Comparison of ENCODE assay signal across 8 cellular contexts in genomic region chr4:87543835-87544461, GRCh38. TPM values are rescaled to one million over a fixed set of nuclear protein-coding genes. Genes with fewer than 3 reads are reported as not detected.
DNase-seq lines count a peak whose midpoint lies in the region; ATAC-seq and TF ChIP-seq lines count a peak whose summit lies in the region.

No MANE protein-coding gene starts in this region.

- no peaks in the 10 kb centered on the region for H3K27me3 Mint-ChIP-seq in nephron (ENCODE audit: low read depth)
- peaks cover 0 to 7% of the 10 kb centered on the region in 2 donors for H3K27me3 Mint-ChIP-seq in natural killer cell treated with Interleukin-12 subunit alpha and Interleukin-12 subunit beta and Interleukin-15 and Interleukin-18, amount 100 ng/mL, for 72 hours

- H3K4me3 ChIP-seq in NB4 (ENCODE audit: low read depth, low read length), result no peak overlapping the region

- DNase-seq in ELR (ENCODE audit: low read depth) (peak; percentile 62), NB4 (ENCODE audit: low read depth) (peak; percentile 37), dermis blood vessel endothelial cell (peak; percentile 71)
- DNase-seq in natural killer cell treated with Interleukin-12 subunit alpha and Interleukin-12 subunit beta and Interleukin-15 and Interleukin-18, amount 100 ng/mL, for 72 hours (ENCODE audit: low spot score), result no peak

- no peak overlapping the region for H3K4me3 Mint-ChIP-seq in nephron
- no peak overlapping the region for H3K4me3 Mint-ChIP-seq in natural killer cell treated with Interleukin-12 subunit alpha and Interleukin-12 subunit beta and Interleukin-15 and Interleukin-18, amount 100 ng/mL, for 72 hours

- TF ChIP-seq POLR2A in NB4 (IDR thresholded peaks at IDR 0.05; ENCODE audit: extremely low read depth, insufficient read length), result no peak

- peak overlapping the region; percentile 21 to 78 (median 38) for H3K27ac Mint-ChIP-seq in nephron
- no peak overlapping the region for H3K27ac Mint-ChIP-seq in natural killer cell treated with Interleukin-12 subunit alpha and Interleukin-12 subunit beta and Interleukin-15 and Interleukin-18, amount 100 ng/mL, for 72 hours

- no peaks in the 10 kb centered on the region for H3K9me3 Mint-ChIP-seq in nephron
- no peaks in the 10 kb centered on the region for H3K9me3 Mint-ChIP-seq in natural killer cell treated with Interleukin-12 subunit alpha and Interleukin-12 subunit beta and Interleukin-15 and Interleukin-18, amount 100 ng/mL, for 72 hours

- ATAC-seq in GM19455 (IDR thresholded peaks at IDR 0.05; ENCODE audit: unreplicated experiment) (no peak), HG02759 (IDR thresholded peaks at IDR 0.05; ENCODE audit: unreplicated experiment) (no peak), HG02973 (IDR thresholded peaks at IDR 0.05; ENCODE audit: unreplicated experiment) (no peak)
- no peak for ATAC-seq in natural killer cell treated with Interleukin-12 subunit alpha and Interleukin-12 subunit beta and Interleukin-15 and Interleukin-18, amount 100 ng/mL, for 72 hours

- TF ChIP-seq CTCF in NB4 (IDR thresholded peaks at IDR 0.05; ENCODE audit: low read depth, low read length) (peak; percentile 29), nephron (IDR thresholded peaks at IDR 0.05; ENCODE audit: unreplicated experiment in 3 of 3) (peak; percentile 57 to 71 (median 69))

- no peaks in the 10 kb centered on the region for H3K36me3 Mint-ChIP-seq in nephron (ENCODE audit: low read depth)
- H3K36me3 Mint-ChIP-seq in natural killer cell treated with Interleukin-12 subunit alpha and Interleukin-12 subunit beta and Interleukin-15 and Interleukin-18, amount 100 ng/mL, for 72 hours, result no peaks in the 10 kb centered on the region

- peaks cover 33% of the 10 kb centered on the region for H3K4me1 Mint-ChIP-seq in nephron
- H3K4me1 Mint-ChIP-seq in natural killer cell treated with Interleukin-12 subunit alpha and Interleukin-12 subunit beta and Interleukin-15 and Interleukin-18, amount 100 ng/mL, for 72 hours (ENCODE audit: low read depth in 2 of 2), result no peaks in the 10 kb centered on the region

RNA-seq across cellular contexts. Expression of gene SPARCL1, which starts 14.8 kb away (rescaled TPM):
- total RNA-seq in dermis blood vessel endothelial cell, result 158 and 779 TPM in 2 replicates
- not detected for total RNA-seq in natural killer cell treated with Interleukin-12 subunit alpha and Interleukin-12 subunit beta and Interleukin-15 and Interleukin-18, amount 100 ng/mL, for 72 hours

Comparison
In these comparisons a context has a peak if more than half of its experiments do, and no peak if none do; other contexts are left out.
1. H3K27ac Mint-ChIP-seq: peak in nephron (3 of 3); none in natural killer cell treated with Interleukin-12 subunit alpha and Interleukin-12 subunit beta and Interleukin-15 and Interleukin-18, amount 100 ng/mL, for 72 hours (0 of 2).
2. RNA of gene SPARCL1, which starts 14.8 kb away (total RNA-seq): 158 to 779 TPM in dermis blood vessel endothelial cell; not detected in natural killer cell treated with Interleukin-12 subunit alpha and Interleukin-12 subunit beta and Interleukin-15 and Interleukin-18, amount 100 ng/mL, for 72 hours; every median in the first group is over 100 times any median in the second.